In genomic region chr21:44866780-44867179, GRCh38 we compare ENCODE assay signal across 9 cellular contexts. TPM values are rescaled to one million over a fixed set of nuclear protein-coding genes. Genes with fewer than 3 reads are reported as not detected.
DNase-seq lines count a peak whose midpoint lies in the region; ATAC-seq and TF ChIP-seq lines count a peak whose summit lies in the region.
"Had no signal": no experiment of that assay in that cellular context is flagged by ENCODE, and none has a peak within 500 bp of the region (broad histone marks: within the 10 kb centered on the region; RNA-seq: fewer than 3 reads in every experiment).

No MANE protein-coding gene starts in this region.

- no peak for TF ChIP-seq CTCF in Loucy (conservative IDR thresholded peaks at IDR 0.05; ENCODE audit: low read length)

- no peak overlapping the region for H2AFZ ChIP-seq in Loucy (ENCODE audit: low read length)

- ATAC-seq in CD4-positive, CD25-positive, alpha-beta regulatory T cell (ENCODE audit: low read depth in 2 of 2), result no peak
- no peak for ATAC-seq in memory B cell (ENCODE audit: low read depth)
- no peak for ATAC-seq in HG03196 (IDR thresholded peaks at IDR 0.05; ENCODE audit: unreplicated experiment)
- ATAC-seq in HG02759 (IDR thresholded peaks at IDR 0.05; ENCODE audit: unreplicated experiment), result no peak

- H3F3A ChIP-seq in Loucy (ENCODE audit: low read depth), result no peaks in the 10 kb centered on the region

- H3K4me1 ChIP-seq in CD4-positive, CD25-positive, alpha-beta regulatory T cell (ENCODE audit: control insufficient read depth, insufficient read depth, low read length, poor library complexity, severe bottlenecking), result peaks cover 67% of the 10 kb centered on the region
- H3K4me1 ChIP-seq in Loucy (ENCODE audit: insufficient read depth, low read length, poor library complexity, severe bottlenecking) (peaks cover 67% of the 10 kb centered on the region), adipocyte (ENCODE audit: control insufficient read depth, insufficient read depth, low read length) (peaks cover 66% of the 10 kb centered on the region)

- H3K4me1 Mint-ChIP-seq in CD4-positive, CD25-positive, alpha-beta regulatory T cell, result peaks cover 16 to 82% (median 60%) of the 10 kb centered on the region in 4 donors
- H3K4me1 Mint-ChIP-seq in memory B cell, result peaks cover 47% of the 10 kb centered on the region

- no peak overlapping the region for H3K27ac ChIP-seq in CD4-positive, CD25-positive, alpha-beta regulatory T cell (ENCODE audit: insufficient read depth, low read length, poor library complexity, severe bottlenecking)

- H3K27ac Mint-ChIP-seq in CD4-positive, CD25-positive, alpha-beta regulatory T cell, result peak overlapping the region; percentile 76 to 96 (median 83)
- H3K27ac Mint-ChIP-seq in memory B cell, result no peak overlapping the region

- DNase-seq in CD4-positive, CD25-positive, alpha-beta regulatory T cell, result no peak
- DNase-seq in adipocyte (ENCODE audit: low read depth), result peak; percentile 53
- DNase-seq in memory B cell (ENCODE audit: low spot score in 2 of 2), result no peak
- no peak for DNase-seq in stimulated activated CD4-positive, alpha-beta T cell treated with anti-CD3 and anti-CD28 coated beads, Interleukin-15, amount 100 ng/mL, for 24 hours
- DNase-seq in SKM-1 treated with dmso at 0.1 percent for 144 hours (lab: John Stamatoyannopoulos, UW; ENCODE audit: unreplicated experiment), result no peak

- H3K9me3 Mint-ChIP-seq in CD4-positive, CD25-positive, alpha-beta regulatory T cell, result no peaks in the 10 kb centered on the region
- H3K9me3 Mint-ChIP-seq in memory B cell, result no peaks in the 10 kb centered on the region

- peaks cover 100% of the 10 kb centered on the region for H3K79me2 ChIP-seq in Loucy (ENCODE audit: insufficient read depth, low read length)

- H4K20me1 ChIP-seq in Loucy (ENCODE audit: insufficient read depth, low read length, poor library complexity, severe bottlenecking), result peaks cover 96% of the 10 kb centered on the region

- peaks cover 35% of the 10 kb centered on the region for H3K36me3 ChIP-seq in CD4-positive, CD25-positive, alpha-beta regulatory T cell (ENCODE audit: control insufficient read depth, insufficient read depth, low read length)
- H3K36me3 ChIP-seq in Loucy (ENCODE audit: insufficient read depth, low read length) (peaks cover 44% of the 10 kb centered on the region), adipocyte (ENCODE audit: control insufficient read depth, insufficient read depth, low read length, severe bottlenecking) (peaks cover 26% of the 10 kb centered on the region)

- H3K27me3 ChIP-seq in CD4-positive, CD25-positive, alpha-beta regulatory T cell (ENCODE audit: control insufficient read depth, insufficient read depth, low read length), result no peaks in the 10 kb centered on the region
- H3K27me3 ChIP-seq in Loucy (ENCODE audit: insufficient read depth, low read length, poor library complexity, severe bottlenecking) (no peaks in the 10 kb centered on the region), adipocyte (replicated peaks; ENCODE audit: control insufficient read depth, insufficient read depth, low read length) (no peaks in the 10 kb centered on the region)
- H3K27me3 ChIP-seq: heart right ventricle had no signal

- no peaks in the 10 kb centered on the region for H3K9me2 ChIP-seq in Loucy (replicated peaks; ENCODE audit: low read depth, low read length)

- peak overlapping the region in 2 of 4 donors; percentile 68 to 88 for H3K4me3 Mint-ChIP-seq in CD4-positive, CD25-positive, alpha-beta regulatory T cell
- H3K4me3 Mint-ChIP-seq in memory B cell, result peak overlapping the region; percentile 4

- peak overlapping the region; percentile 14 for H3K9ac ChIP-seq in Loucy (ENCODE audit: low read depth, low read length, poor library complexity, severe bottlenecking)
- no peak overlapping the region for H3K9ac ChIP-seq in adipocyte (ENCODE audit: low read length)

- H3K9me3 ChIP-seq in CD4-positive, CD25-positive, alpha-beta regulatory T cell (ENCODE audit: control insufficient read depth in 2 of 2, low read length in 2 of 2), result no peaks in the 10 kb centered on the region
- H3K9me3 ChIP-seq in Loucy (ENCODE audit: insufficient read depth, low read depth, low read length) (no peaks in the 10 kb centered on the region), adipocyte (ENCODE audit: control insufficient read depth, low read length) (no peaks in the 10 kb centered on the region)
- H3K9me3 ChIP-seq: heart right ventricle had no signal

- H3K4me3 ChIP-seq in CD4-positive, CD25-positive, alpha-beta regulatory T cell (ENCODE audit: low read depth, low read length), result no peak overlapping the region
- H3K4me3 ChIP-seq in Loucy (ENCODE audit: low read length, poor library complexity, severe bottlenecking) (peak overlapping the region; percentile 63), adipocyte (ENCODE audit: low read length) (no peak overlapping the region)
- H3K4me3 ChIP-seq: heart right ventricle had no signal

- peaks cover 12% of the 10 kb centered on the region for H3K36me3 Mint-ChIP-seq in CD4-positive, CD25-positive, alpha-beta regulatory T cell
- peaks cover 9% of the 10 kb centered on the region for H3K36me3 Mint-ChIP-seq in memory B cell

- peak overlapping the region; percentile 85 for H3K4me2 ChIP-seq in Loucy (ENCODE audit: low read depth, low read length, poor library complexity, severe bottlenecking)

- no peaks in the 10 kb centered on the region for H3K27me3 Mint-ChIP-seq in CD4-positive, CD25-positive, alpha-beta regulatory T cell
- no peaks in the 10 kb centered on the region for H3K27me3 Mint-ChIP-seq in memory B cell

RNA-seq across cellular contexts. Expression of gene PTTG1IP, which starts 6.7 kb away (rescaled TPM):
- 98.3 TPM for total RNA-seq in CD4-positive, CD25-positive, alpha-beta regulatory T cell
- 100 to 1,000 TPM in 1 of 4 donors, 10 to 100 TPM in 3; 78.5 to 100 (median 95.1) TPM for polyA plus RNA-seq in CD4-positive, CD25-positive, alpha-beta regulatory T cell

RNA-seq across cellular contexts. Expression of gene SUMO3, which starts 48.9 kb away (rescaled TPM):
- 65.8 TPM for total RNA-seq in CD4-positive, CD25-positive, alpha-beta regulatory T cell
- polyA plus RNA-seq in CD4-positive, CD25-positive, alpha-beta regulatory T cell, result 10 to 100 TPM; 76.3 to 88.9 (median 80.2) TPM

RNA-seq across cellular contexts. Expression of gene ITGB2, which starts 53.9 kb away (rescaled TPM):
- 411 TPM for total RNA-seq in CD4-positive, CD25-positive, alpha-beta regulatory T cell
- polyA plus RNA-seq in CD4-positive, CD25-positive, alpha-beta regulatory T cell, result 100 to 1,000 TPM; 415 to 519 (median 446) TPM
